In genomic region chr11:71780116-71780515, GRCh38 we compare ENCODE assay signal across 14 cellular contexts. TPM values are rescaled to one million over a fixed set of nuclear protein-coding genes. Genes with fewer than 3 reads are reported as not detected.
DNase-seq lines count a peak whose midpoint lies in the region; TF ChIP-seq lines count a peak whose summit lies in the region.
"Not testable (repeated sequence)": the region's sequence is repeated elsewhere in the genome, so short reads cannot be mapped to it uniquely, and the experiment has no call there.
"Had no signal": no experiment of that assay in that cellular context is flagged by ENCODE, and none has a peak within 500 bp of the region (broad histone marks: within the 10 kb centered on the region; RNA-seq: fewer than 3 reads in every experiment).

No MANE protein-coding gene starts in this region.

- H3K27me3 Mint-ChIP-seq in osteocyte (ENCODE audit: unreplicated experiment), result not testable (repeated sequence)

- not testable (repeated sequence) for H3K4me3 ChIP-seq in WERI-Rb-1 (ENCODE audit: low read depth, low read length); epithelial cell of esophagus (ENCODE audit: low read length)

- not testable (repeated sequence) for H3K9me3 ChIP-seq in WERI-Rb-1 (ENCODE audit: severe bottlenecking)

- H3K27ac ChIP-seq in WERI-Rb-1, result peak overlapping the region; percentile 43

- not testable (repeated sequence) for H3K4me1 Mint-ChIP-seq in osteocyte (ENCODE audit: unreplicated experiment)

- H3K27ac Mint-ChIP-seq in osteocyte (ENCODE audit: unreplicated experiment), result not testable (repeated sequence)

- DNase-seq in DMS79 treated with DMSO at 0.1 percent for 48 hours (lab: John Stamatoyannopoulos, UW) (peak; percentile 76), NCI-H1105 treated with DMSO at 0.1 percent for 48 hours (lab: John Stamatoyannopoulos, UW) (peak; percentile 47), NCI-H69 (lab: John Stamatoyannopoulos, UW) (peak; percentile 42), epithelial cell of esophagus (ENCODE audit: low read depth) (peak; percentile 7), left kidney (ENCODE audit: low read depth, low spot score) (peak; percentile 17), osteocyte (ENCODE audit: extremely low spot score, unreplicated experiment) (peak; percentile 30)
- DNase-seq in WERI-Rb-1, result not testable (repeated sequence)

- not testable (repeated sequence) for TF ChIP-seq CTCF in WERI-Rb-1 (IDR thresholded peaks at IDR 0.05; ENCODE audit: low read depth, low read length); epithelial cell of esophagus (IDR thresholded peaks at IDR 0.05; ENCODE audit: insufficient read depth, low read depth, low read length, missing control alignments); osteocyte (IDR thresholded peaks at IDR 0.05)

- not testable (repeated sequence) for H3K27me3 ChIP-seq in WERI-Rb-1 (ENCODE audit: insufficient read depth, low read depth, severe bottlenecking)

- H3K36me3 Mint-ChIP-seq in osteocyte (ENCODE audit: unreplicated experiment), result not testable (repeated sequence)

- H3K4me3 Mint-ChIP-seq in osteocyte (ENCODE audit: unreplicated experiment), result not testable (repeated sequence)

- H3K9me3 Mint-ChIP-seq in osteocyte (ENCODE audit: unreplicated experiment), result not testable (repeated sequence)

- not testable (repeated sequence) for H3K36me3 ChIP-seq in WERI-Rb-1

RNA-seq across cellular contexts. Expression of gene DEFB108B, which starts 52.9 kb away (rescaled TPM):
- total RNA-seq in osteocyte, result not detected in 2 replicates
- total RNA-seq: CD4-positive, alpha-beta T cell; GM23338; H9; HFFc6; HT1080; K562; MCF 10A had no signal
